ENCODE assay signal across 1 cellular context in the genomic region with DNA sequence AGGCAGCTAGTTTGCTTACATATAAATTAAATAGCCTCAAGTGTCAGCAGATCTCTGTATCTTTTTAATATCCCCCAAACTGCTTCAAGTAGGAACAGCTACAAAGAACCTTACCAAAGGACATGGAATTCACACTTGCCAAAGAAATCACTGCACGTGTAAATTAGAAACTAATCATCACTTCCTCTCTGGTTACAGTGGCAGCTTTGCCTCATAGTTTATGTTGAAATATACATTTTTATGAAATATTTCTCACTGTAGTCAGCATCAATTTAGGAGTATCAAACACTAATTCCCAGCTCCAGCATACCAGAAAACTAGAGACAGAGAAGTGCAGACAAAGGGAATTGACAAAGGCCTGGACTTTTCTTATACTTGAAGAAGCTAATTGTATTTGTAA.
TF ChIP-seq lines count a peak whose summit lies in the region.

No MANE protein-coding gene starts in this region.

TF ChIP-seq in IMR-90, 13 proteins besides CTCF, POLR2A, EP300 and RAD21 (continued from another document):
- TF ChIP-seq, protein P1, sequence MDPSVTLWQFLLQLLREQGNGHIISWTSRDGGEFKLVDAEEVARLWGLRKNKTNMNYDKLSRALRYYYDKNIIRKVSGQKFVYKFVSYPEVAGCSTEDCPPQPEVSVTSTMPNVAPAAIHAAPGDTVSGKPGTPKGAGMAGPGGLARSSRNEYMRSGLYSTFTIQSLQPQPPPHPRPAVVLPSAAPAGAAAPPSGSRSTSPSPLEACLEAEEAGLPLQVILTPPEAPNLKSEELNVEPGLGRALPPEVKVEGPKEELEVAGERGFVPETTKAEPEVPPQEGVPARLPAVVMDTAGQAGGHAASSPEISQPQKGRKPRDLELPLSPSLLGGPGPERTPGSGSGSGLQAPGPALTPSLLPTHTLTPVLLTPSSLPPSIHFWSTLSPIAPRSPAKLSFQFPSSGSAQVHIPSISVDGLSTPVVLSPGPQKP (IDR thresholded peaks at IDR 0.05; ENCODE audit: borderline replicate concordance, low read depth, low read length), result no peak
